Comparison of ENCODE assay signal across 1 cellular context in genomic region chr18:69980509-69980908, GRCh38.
A peak's percentile ranks its signal among the peaks of the same experiment; 100 is the strongest.
TF ChIP-seq lines count a peak whose summit lies in the region.

No MANE protein-coding gene starts in this region.

TF ChIP-seq in K562, 482 proteins besides CTCF, POLR2A, EP300 and RAD21 (continued from another document):
- no peak for TF ChIP-seq ZNF518B (CRISPR knock-in tag; IDR thresholded peaks at IDR 0.05)
- peak; percentile 55 for TF ChIP-seq TAL1 (IDR thresholded peaks at IDR 0.05)
- TF ChIP-seq DDX20 (tag; IDR thresholded peaks at IDR 0.05; ENCODE audit: low read depth): no peak
- TF ChIP-seq CBFA2T3 (IDR thresholded peaks at IDR 0.05): peak; percentile 43; the same call in 1 of the 2 replicates
- no peak for TF ChIP-seq NR1H2 (CRISPR knock-in tag; IDR thresholded peaks at IDR 0.05)
- TF ChIP-seq ZNF41 (CRISPR knock-in tag; conservative IDR thresholded peaks at IDR 0.05): no peak
- peak; percentile 52; the same call in 1 of the 2 replicates for TF ChIP-seq SMARCE1 (IDR thresholded peaks at IDR 0.05)
- peak; percentile 57; the same call in 1 of the 2 replicates for TF ChIP-seq MEF2D (tag; conservative IDR thresholded peaks at IDR 0.05; ENCODE audit: low read depth)
- TF ChIP-seq BCLAF1 (IDR thresholded peaks at IDR 0.05; ENCODE audit: borderline replicate concordance in 1 of 2, control insufficient read depth in 1 of 2, low read depth in 2 of 2, low read length in 1 of 2): no peak
- no peak for TF ChIP-seq STAT5B (CRISPR knock-in tag; IDR thresholded peaks at IDR 0.05)
- peak; percentile 68; the same call in 1 of the 2 replicates for TF ChIP-seq TEAD4 (IDR thresholded peaks at IDR 0.05; ENCODE audit: low read length)
- TF ChIP-seq TEAD4 (CRISPR knock-in tag; IDR thresholded peaks at IDR 0.05; ENCODE audit: borderline replicate concordance): no peak
- TF ChIP-seq PHB2 (IDR thresholded peaks at IDR 0.05; ENCODE audit: low read depth): no peak
- no peak for TF ChIP-seq CHAMP1 (IDR thresholded peaks at IDR 0.05)
- no peak for TF ChIP-seq PREB (CRISPR knock-in tag; IDR thresholded peaks at IDR 0.05)
- no peak for TF ChIP-seq ELK3 (CRISPR knock-in tag; IDR thresholded peaks at IDR 0.05)
- TF ChIP-seq CGGBP1 (CRISPR knock-in tag; IDR thresholded peaks at IDR 0.05): no peak
- TF ChIP-seq ZBTB17 (CRISPR knock-in tag; IDR thresholded peaks at IDR 0.05): no peak
- no peak for TF ChIP-seq PYGO2 (tag; IDR thresholded peaks at IDR 0.05)
- no peak for TF ChIP-seq SETDB1 (IDR thresholded peaks at IDR 0.05; ENCODE audit: low read length)
- TF ChIP-seq CXXC5 (CRISPR knock-in tag; IDR thresholded peaks at IDR 0.05): no peak
- no peak for TF ChIP-seq POLR2H (tag; IDR thresholded peaks at IDR 0.05; ENCODE audit: low read depth)
- no peak for TF ChIP-seq MCM5 (IDR thresholded peaks at IDR 0.05; ENCODE audit: low read depth)
- TF ChIP-seq SPI1 (IDR thresholded peaks at IDR 0.05; ENCODE audit: borderline replicate concordance, low read depth, low read length): peak; percentile 27; the same call in 1 of the 2 replicates
- TF ChIP-seq BCOR (IDR thresholded peaks at IDR 0.05): no peak
- TF ChIP-seq MCM2 (IDR thresholded peaks at IDR 0.05; ENCODE audit: low read depth): no peak
TF ChIP-seq in K562: peak in this region for 8.
